27 cellular contexts compared by ENCODE assay signal in genomic region chr15:68501616-68502015, GRCh38.
"Had no signal": no experiment of that assay in that cellular context is flagged by ENCODE, and none has a peak within 500 bp of the region (broad histone marks: within the 10 kb centered on the region; RNA-seq: fewer than 3 reads in every experiment).

No MANE protein-coding gene starts in this region.

- H3K27me3 ChIP-seq: gastroesophageal sphincter, heart left ventricle, hepatocyte, left lung, right lobe of liver, suprapubic skin had no signal

- H3K36me3 ChIP-seq: esophagus muscularis mucosa, gastroesophageal sphincter, heart left ventricle, left lung, right lobe of liver, suprapubic skin had no signal

- H3K27ac Mint-ChIP-seq: naive thymus-derived CD8-positive, alpha-beta T cell; nephron progenitor cell; progenitor cell of endocrine pancreas had no signal

- H3K4me2 ChIP-seq: hepatocyte had no signal

- H3K4me1 ChIP-seq: foreskin keratinocyte, left lung, parathyroid adenoma, right lobe of liver, suprapubic skin had no signal

- DNase-seq: dermis blood vessel endothelial cell; effector memory CD4-positive, alpha-beta T cell; foreskin keratinocyte; kidney; left lung; mesendoderm; midbrain; naive thymus-derived CD8-positive, alpha-beta T cell; nephron progenitor cell; occipital lobe; right lobe of liver; small intestine; stimulated activated CD4-positive, alpha-beta T cell treated with anti-CD3 and anti-CD28 coated beads, Interleukin-15, amount 100 ng/mL, for 24 hours; stimulated activated CD4-positive, alpha-beta T cell treated with anti-CD3 and anti-CD28 coated beads, Interleukin-4, amount 100 ng/mL, for 1 hour; stimulated activated CD8-positive, alpha-beta memory T cell treated with anti-CD3 and anti-CD28 coated beads, Interleukin-4, amount 100 ng/mL, for 48 hours; stimulated activated naive CD4-positive, alpha-beta T cell; stimulated activated naive CD8-positive, alpha-beta T cell treated with anti-CD3 and anti-CD28 coated beads, Interleukin-15, amount 100 ng/mL, for 72 hours; trophoblast cell had no signal

- H3K4me3 ChIP-seq: coronary artery, esophagus muscularis mucosa, gastroesophageal sphincter, heart left ventricle, hepatocyte, left lung, right lobe of liver, suprapubic skin had no signal

- H3K9me3 Mint-ChIP-seq: naive thymus-derived CD8-positive, alpha-beta T cell; stimulated activated naive CD8-positive, alpha-beta T cell treated with anti-CD3 and anti-CD28 coated beads, Interleukin-15, amount 100 ng/mL, for 72 hours had no signal

- ATAC-seq: foreskin keratinocyte; gastroesophageal sphincter; left lung; naive thymus-derived CD8-positive, alpha-beta T cell; right lobe of liver; stimulated activated naive CD8-positive, alpha-beta T cell treated with anti-CD3 and anti-CD28 coated beads, Interleukin-15, amount 100 ng/mL, for 72 hours had no signal

- H3K4me3 Mint-ChIP-seq: naive thymus-derived CD8-positive, alpha-beta T cell; nephron progenitor cell; stimulated activated naive CD8-positive, alpha-beta T cell treated with anti-CD3 and anti-CD28 coated beads, Interleukin-15, amount 100 ng/mL, for 72 hours had no signal

- H3K9me3 ChIP-seq: esophagus muscularis mucosa, heart left ventricle, left lung, right lobe of liver, suprapubic skin had no signal

- FAIRE-seq: endothelial cell of umbilical vein, kidney, small intestine had no signal

- H3K27ac ChIP-seq: esophagus muscularis mucosa, foreskin keratinocyte, gastroesophageal sphincter, hepatocyte, left lung, parathyroid adenoma, right lobe of liver, suprapubic skin had no signal

- H3K36me3 Mint-ChIP-seq: naive thymus-derived CD8-positive, alpha-beta T cell had no signal
